12 cellular contexts compared by ENCODE assay signal in genomic region chr19:15123031-15123890, GRCh38. TPM values are rescaled to one million over a fixed set of nuclear protein-coding genes. Genes with fewer than 3 reads are reported as not detected.
A peak's percentile ranks its signal among the peaks of the same experiment; 100 is the strongest.
DNase-seq lines count a peak whose midpoint lies in the region; ATAC-seq, FAIRE-seq and TF ChIP-seq lines count a peak whose summit lies in the region.
"Had no signal": no experiment of that assay in that cellular context is flagged by ENCODE, and none has a peak within 500 bp of the region (broad histone marks: within the 10 kb centered on the region; RNA-seq: fewer than 3 reads in every experiment).

No MANE protein-coding gene starts in this region.

- BruUV-seq in HCT116 (replicated peaks; lab: Mats Ljungman, UMichigan) (no TSS peak), GM12878 (replicated peaks; lab: Mats Ljungman, UMichigan) (no TSS peak)

- H3K9me3 ChIP-seq in AG04450 (ENCODE audit: control insufficient read depth, insufficient read depth, low read length) (peaks cover 12% of the 10 kb centered on the region), HCT116 (ENCODE audit: control insufficient read depth in 1 of 2, insufficient read depth in 1 of 2, low read depth in 1 of 2, low read length in 2 of 2) (peaks cover 3 to 6% of the 10 kb centered on the region in 2 experiments; a peak in 1 of 4 replicates), GM12878 (replicated peaks; ENCODE audit: control insufficient read depth, insufficient read depth, low read length) (no peaks in the 10 kb centered on the region)

- no peaks in the 10 kb centered on the region for H3K27me3 Mint-ChIP-seq in nephron (ENCODE audit: low read depth)

- intact Hi-C loops in HCT116 (cut with micrococcal nuclease) (no loop called here), GM12878 (cut with micrococcal nuclease; ENCODE audit: unreplicated experiment) (no loop called here)

- H4K20me1 ChIP-seq in HCT116 (ENCODE audit: insufficient read depth) (no peaks in the 10 kb centered on the region), GM12878 (ENCODE audit: control insufficient read depth, insufficient read depth) (no peaks in the 10 kb centered on the region)

- no peak overlapping the region for H3K27ac Mint-ChIP-seq in nephron

- TF ChIP-seq POLR2A in HCT116 (IDR thresholded peaks at IDR 0.05; ENCODE audit: borderline replicate concordance, extremely low read depth, insufficient read depth, insufficient read length) (no peak), GM12878 (IDR thresholded peaks at IDR 0.05; ENCODE audit: low read depth, low read length) (no peak)

- peaks cover 39% of the 10 kb centered on the region for H3K36me3 Mint-ChIP-seq in nephron (ENCODE audit: low read depth)

- H3K9ac ChIP-seq in HCT116 (ENCODE audit: low read length) (no peak overlapping the region), GM12878 (ENCODE audit: control insufficient read depth, insufficient read depth, low read length) (no peak overlapping the region)

- H3K27me3 ChIP-seq in AG04450 (ENCODE audit: control insufficient read depth, insufficient read depth, low read length) (no peaks in the 10 kb centered on the region), HCT116 (ENCODE audit: insufficient read depth, low read length) (no peaks in the 10 kb centered on the region), GM12878 (replicated peaks in 1 of 2; ENCODE audit: control insufficient read depth in 2 of 2, insufficient read depth in 2 of 2, low read length in 1 of 2) (no peaks in the 10 kb centered on the region)

- H3K4me2 ChIP-seq in HCT116 (ENCODE audit: low read length) (0 out of 2 replicates have a peak overlapping the region, but pooled peaks have one; percentile 97), GM12878 (ENCODE audit: control insufficient read depth, insufficient read depth) (peak overlapping the region; percentile 79; the same call in 1 of the 2 replicates)

- no peak for FAIRE-seq in GM12878 (lab: Jason Lieb, UNC)

- H3K4me3 ChIP-seq in AG04450 (ENCODE audit: low read depth, low read length) (peak overlapping the region; percentile 89; the same call in 1 of the 2 replicates), HCT116 (replicated peaks in 1 of 2; ENCODE audit: low read depth in 1 of 2, low read length in 2 of 2) (no peak overlapping the region), GM12878 (no peak overlapping the region)

- no peaks in the 10 kb centered on the region for H3K9me3 Mint-ChIP-seq in nephron

- no peak for ATAC-seq in HCT116
- ATAC-seq in GM12878: no peak
- ATAC-seq in GM21529 (IDR thresholded peaks at IDR 0.05; ENCODE audit: unreplicated experiment): no peak

- H3K4me3 Mint-ChIP-seq in nephron: peak overlapping the region; percentile 95 to 97 (median 97)

- H3K36me3 ChIP-seq in HCT116 (ENCODE audit: control insufficient read depth in 1 of 2, insufficient read depth in 2 of 2, low read length in 2 of 2): peaks cover 23 to 25% of the 10 kb centered on the region in 2 experiments
- H3K36me3 ChIP-seq in GM12878 (ENCODE audit: control insufficient read depth in 2 of 2, insufficient read depth in 2 of 2, low read length in 1 of 2): peaks cover 5 to 9% of the 10 kb centered on the region in 2 experiments; a peak in 3 of 4 replicates

- CTCF ChIA-PET in AG04450 (lab: Charles Lee) (no interaction called here), HCT116 (lab: Charles Lee) (no interaction called here), GM12878 (lab: Yijun Ruan, JAX) (no interaction called here)

- 96% methylated on average over 22 of the region's 22 CpGs for WGBS in GM12878 (ENCODE audit: insufficient coverage, insufficient replicate concordance, low lambda C conversion rate, missing lambda C conversion rate)

- RAD21 ChIA-PET in HCT116 (lab: Charles Lee; ENCODE audit: low non-redundant PET in 1 of 2, low total read pairs in 2 of 2, uncharacterized antibody in 2 of 2, unreplicated experiment in 2 of 2): no interaction called here
- RAD21 ChIA-PET in GM12878 (lab: Charles Lee; ENCODE audit: unreplicated experiment): no interaction called here

- no peaks in the 10 kb centered on the region for H3K9me2 ChIP-seq in HCT116 (ENCODE audit: insufficient read depth)

- TF ChIP-seq CTCF in AG04450 (IDR thresholded peaks at IDR 0.05; ENCODE audit: low read depth, low read length): no peak
- no peak for TF ChIP-seq CTCF in HCT116 (IDR thresholded peaks at IDR 0.05 in 2 of 3, conservative IDR thresholded peaks at IDR 0.05 in 1 of 3; ENCODE audit: borderline replicate concordance in 1 of 3, insufficient read depth in 1 of 3, low read depth in 2 of 3, low read length in 2 of 3)
- no peak for TF ChIP-seq CTCF in GM12878 (IDR thresholded peaks at IDR 0.05 in 2 of 3, conservative IDR thresholded peaks at IDR 0.05 in 1 of 3; ENCODE audit: control insufficient read depth in 2 of 3, extremely low read depth in 1 of 3, insufficient read depth in 1 of 3, low read depth in 3 of 3, low read length in 3 of 3)
- TF ChIP-seq CTCF in nephron (IDR thresholded peaks at IDR 0.05; ENCODE audit: unreplicated experiment in 3 of 3): no peak

- POLR2A ChIA-PET in AG04450 (lab: Yijun Ruan, JAX): no interaction called here
- POLR2A ChIA-PET in HCT116 (lab: Charles Lee): no interaction called here
- POLR2A ChIA-PET in GM12878 (lab: Charles Lee): no interaction called here

- H2AFZ ChIP-seq in HCT116 (ENCODE audit: low read depth, low read length, poor library complexity, severe bottlenecking): no peak overlapping the region
- no peak overlapping the region for H2AFZ ChIP-seq in GM12878 (ENCODE audit: control insufficient read depth, low read depth, low read length)

- peaks cover 18% of the 10 kb centered on the region for H3K4me1 Mint-ChIP-seq in nephron

- in situ Hi-C loops in GM12878 (cut with MboI): no loop called here

- TF ChIP-seq EP300 in GM12878 (IDR thresholded peaks at IDR 0.05; ENCODE audit: borderline replicate concordance in 1 of 2, control insufficient read depth in 1 of 2, low read depth in 2 of 2, low read length in 2 of 2): no peak

- no peak for DNase-seq in AG04450 (ENCODE audit: low read depth, low spot score)
- no peak for DNase-seq in HCT116 (ENCODE audit: low read depth, low spot score)
- DNase-seq in GM12878 (ENCODE audit: low read depth, low spot score): no peak
- DNase-seq in hepatic stellate cell (ENCODE audit: low spot score): no peak
- DNase-seq in SK-N-DZ (ENCODE audit: low spot score): no peak
- DNase-seq in NOMO-1 treated with DMSO at 0.1 percent for 48 hours (lab: John Stamatoyannopoulos, UW; ENCODE audit: unreplicated experiment): no peak
- DNase-seq: activated CD4-positive, alpha-beta T cell treated with anti-CD3 and anti-CD28 coated beads, Interleukin-2, amount 50 U/mL, for 1 hour; NCI-H187 had no signal

- H3K79me2 ChIP-seq in HCT116 (ENCODE audit: insufficient read depth, low read length): peaks cover 30% of the 10 kb centered on the region
- H3K79me2 ChIP-seq in GM12878 (ENCODE audit: control insufficient read depth, insufficient read depth, low read length): peaks cover 7% of the 10 kb centered on the region

- TF ChIP-seq RAD21 in HCT116 (IDR thresholded peaks at IDR 0.05; ENCODE audit: low read depth) (no peak), GM12878 (IDR thresholded peaks at IDR 0.05; ENCODE audit: insufficient read depth, low read depth, low read length) (no peak)

- H3K4me1 ChIP-seq in HCT116 (ENCODE audit: control insufficient read depth in 1 of 2, insufficient read depth in 2 of 2, low read length in 2 of 2): peaks cover 7 to 21% of the 10 kb centered on the region in 2 experiments; a peak in 2 of 4 replicates
- H3K4me1 ChIP-seq in GM12878 (ENCODE audit: control insufficient read depth, insufficient read depth, low read length): peaks cover 6% of the 10 kb centered on the region

- SMC1A ChIA-PET in GM12878 (lab: Charles Lee; ENCODE audit: uncharacterized antibody, unreplicated experiment): no interaction called here

- H3K27ac ChIP-seq in AG04450 (ENCODE audit: low read depth, low read length): no peak overlapping the region
- H3K27ac ChIP-seq in HCT116 (ENCODE audit: low read depth, low read length): no peak overlapping the region
- H3K27ac ChIP-seq in GM12878 (ENCODE audit: control insufficient read depth, insufficient read depth): no peak overlapping the region

RNA-seq across cellular contexts. Expression of gene SYDE1, which starts 16.1 kb away (rescaled TPM):
- polyA plus RNA-seq in AG04450 (2011; rRNA removed): 30.3 and 42.3 TPM in 2 replicates
- polyA minus RNA-seq in AG04450 (2011; rRNA and poly(A)+ RNA removed): 29.1 and 38.4 TPM in 2 replicates
- 4.9 TPM for total RNA-seq in HCT116 (2021; ENCODE audit: unreplicated experiment)
- 4.7 and 4.8 TPM in 2 replicates for polyA plus RNA-seq in HCT116 (2012)
- not detected in 2 replicates for total RNA-seq in GM12878 (2013; cell fraction: nucleolus; rRNA removed)
- not detected in 2 replicates for total RNA-seq in GM12878 (2014; rRNA removed)
- not detected in 2 replicates for total RNA-seq in GM12878 (2014; rRNA removed; fragmentation: Illumina TruSeq; extraction: Trizol)
- total RNA-seq in GM12878 (2021): not detected in 2 replicates
- polyA plus RNA-seq in GM12878 (2011; ENCODE audit: low read depth): not detected
- not detected in 2 replicates for polyA plus RNA-seq in GM12878 (2011; rRNA removed)
- 0.07 TPM in 1 of 2 replicates, not detected in the other for polyA plus RNA-seq in GM12878 (2011; cell fraction: cytosol; rRNA removed)
- 0.06 and 0.25 TPM in 2 replicates for polyA plus RNA-seq in GM12878 (2011; cell fraction: nucleus; rRNA removed)
- polyA plus RNA-seq in GM12878 (2012): 0.03 TPM in 1 of 2 replicates, not detected in the other
- polyA plus RNA-seq in GM12878 (2014; fragmentation: Illumina TruSeq; extraction: Trizol): not detected in 2 replicates
- not detected for polyA plus RNA-seq in GM12878 (2014; fragmentation: Nextera tagmentation; extraction: Ambion mirVana)
- not detected in 2 replicates for polyA plus RNA-seq in GM12878 (2014; rRNA removed)
- not detected for polyA plus RNA-seq in GM12878 (2016; fragmentation: Nextera tagmentation; extraction: Ambion mirVana)
- polyA minus RNA-seq in GM12878 (2011; rRNA and poly(A)+ RNA removed): not detected in 2 replicates
- polyA minus RNA-seq in GM12878 (2011; cell fraction: cytosol; rRNA and poly(A)+ RNA removed): 0.53 and 1.0 TPM in 2 replicates
- not detected in 2 replicates for polyA minus RNA-seq in GM12878 (2011; cell fraction: nucleus; rRNA and poly(A)+ RNA removed)
- polyA plus RNA-seq in SK-N-DZ (2014; cell fraction: cytosol; rRNA removed): 3.1 and 4.5 TPM in 2 replicates
- 5.5 and 6.8 TPM in 2 replicates for polyA plus RNA-seq in SK-N-DZ (2014; cell fraction: nucleus; rRNA removed)

RNA-seq across cellular contexts. Expression of gene OR1I1, which starts 41.2 kb away (rescaled TPM):
- polyA plus RNA-seq in AG04450 (2011; rRNA removed) (not detected in 2 replicates), GM12878 (2011; rRNA removed) (not detected in 2 replicates), GM12878 (2014; fragmentation: Illumina TruSeq; extraction: Trizol) (not detected in 2 replicates), GM12878 (2014; fragmentation: Nextera tagmentation; extraction: Ambion mirVana) (not detected), GM12878 (2014; rRNA removed) (not detected in 2 replicates), GM12878 (2016; fragmentation: Nextera tagmentation; extraction: Ambion mirVana) (not detected)
- polyA minus RNA-seq in AG04450 (2011; rRNA and poly(A)+ RNA removed): not detected in 2 replicates
- total RNA-seq in HCT116 (2021; ENCODE audit: unreplicated experiment) (not detected), GM12878 (2014; rRNA removed) (not detected in 2 replicates), GM12878 (2014; rRNA removed; fragmentation: Illumina TruSeq; extraction: Trizol) (not detected in 2 replicates), GM12878 (2021) (not detected in 2 replicates)
- not detected in 2 replicates for polyA plus RNA-seq in HCT116 (2012)
- total RNA-seq in GM12878 (2013; cell fraction: nucleolus; rRNA removed): not detected in 2 replicates
- polyA plus RNA-seq in GM12878 (2011; ENCODE audit: low read depth): not detected
- polyA plus RNA-seq in GM12878 (2011; cell fraction: cytosol; rRNA removed): not detected in 2 replicates
- not detected in 2 replicates for polyA plus RNA-seq in GM12878 (2011; cell fraction: nucleus; rRNA removed)
- polyA plus RNA-seq in GM12878 (2012): not detected in 2 replicates
- polyA minus RNA-seq in GM12878 (2011; rRNA and poly(A)+ RNA removed): not detected in 2 replicates
- not detected in 2 replicates for polyA minus RNA-seq in GM12878 (2011; cell fraction: cytosol; rRNA and poly(A)+ RNA removed)
- not detected in 2 replicates for polyA minus RNA-seq in GM12878 (2011; cell fraction: nucleus; rRNA and poly(A)+ RNA removed)
- polyA plus RNA-seq in SK-N-DZ (2014; cell fraction: cytosol; rRNA removed): not detected in 2 replicates
- not detected in 2 replicates for polyA plus RNA-seq in SK-N-DZ (2014; cell fraction: nucleus; rRNA removed)
- total RNA-seq: lung microvascular endothelial cell, subcutaneous adipose tissue had no signal
